In genomic region chr17:21043296-21044232, GRCh38 we compare ENCODE assay signal across 1 cellular context.
A peak's percentile ranks its signal among the peaks of the same experiment; 100 is the strongest.
TF ChIP-seq lines count a peak whose summit lies in the region.

No MANE protein-coding gene starts in this region.

TF ChIP-seq in HEK293, 187 proteins besides CTCF, POLR2A, EP300 and RAD21 (continued from another document and continues in another):
- no peak; the same call in 1 of the 2 replicates for TF ChIP-seq ZNF221 (tag by site-specific recombination; IDR thresholded peaks at IDR 0.05; ENCODE audit: borderline replicate concordance)
- TF ChIP-seq ZBTB48 (tag by site-specific recombination; IDR thresholded peaks at IDR 0.05), result peak; percentile 33; the same call in 1 of the 2 replicates
- no peak for TF ChIP-seq ZNF23 (tag by site-specific recombination; IDR thresholded peaks at IDR 0.05; ENCODE audit: borderline replicate concordance)
- peak; percentile 94 for TF ChIP-seq IKZF3 (tag by site-specific recombination; IDR thresholded peaks at IDR 0.05)
- TF ChIP-seq PRDM2 (tag by site-specific recombination; IDR thresholded peaks at IDR 0.05; ENCODE audit: borderline replicate concordance), result no peak
- TF ChIP-seq ZNF37A (tag by site-specific recombination; IDR thresholded peaks at IDR 0.05), result no peak
- TF ChIP-seq ZNF580 (tag by site-specific recombination; IDR thresholded peaks at IDR 0.05), result no peak; the same call in none of the 2 replicates
- TF ChIP-seq ZFHX2 (tag by site-specific recombination; conservative IDR thresholded peaks at IDR 0.05), result peak; percentile 71
- TF ChIP-seq ZSCAN16 (tag by site-specific recombination; IDR thresholded peaks at IDR 0.05), result 0 out of 2 replicates have a peak, but pooled peaks have one; percentile 35
- TF ChIP-seq ZNF366 (tag by site-specific recombination; conservative IDR thresholded peaks at IDR 0.05), result no peak; the same call in 1 of the 2 replicates
- TF ChIP-seq ZIC2 (tag by site-specific recombination; IDR thresholded peaks at IDR 0.05), result peak; percentile 74
- no peak for TF ChIP-seq ZNF114 (tag by site-specific recombination; IDR thresholded peaks at IDR 0.05)
- TF ChIP-seq ZBTB7A (tag by site-specific recombination; IDR thresholded peaks at IDR 0.05; ENCODE audit: low read depth), result no peak; the same call in 1 of the 2 replicates
- TF ChIP-seq ZNF280D (tag by site-specific recombination; IDR thresholded peaks at IDR 0.05), result 0 out of 2 replicates have a peak, but pooled peaks have one; percentile 28
- TF ChIP-seq ZNF10 (tag by site-specific recombination; IDR thresholded peaks at IDR 0.05), result peak; percentile 44; the same call in 1 of the 2 replicates
- TF ChIP-seq KLF16 (tag by site-specific recombination; IDR thresholded peaks at IDR 0.05), result peak; percentile 79
- TF ChIP-seq TSHZ1 (tag by site-specific recombination; IDR thresholded peaks at IDR 0.05; ENCODE audit: borderline replicate concordance), result no peak
- TF ChIP-seq ZNF830 (tag by site-specific recombination; IDR thresholded peaks at IDR 0.05; ENCODE audit: low read depth), result no peak
- TF ChIP-seq ZNF341 (tag by site-specific recombination; IDR thresholded peaks at IDR 0.05; ENCODE audit: low read depth), result peak; percentile 66
- no peak for TF ChIP-seq SETDB1 (IDR thresholded peaks at IDR 0.05; ENCODE audit: insufficient read length, low read length)
- TF ChIP-seq ZSCAN5A (tag by site-specific recombination; IDR thresholded peaks at IDR 0.05), result 0 out of 2 replicates have a peak, but pooled peaks have one; percentile 39
- no peak for TF ChIP-seq ZNF138 (tag by site-specific recombination; IDR thresholded peaks at IDR 0.05; ENCODE audit: borderline replicate concordance)
- TF ChIP-seq ZNF639 (tag by site-specific recombination; IDR thresholded peaks at IDR 0.05), result 0 out of 2 replicates have a peak, but pooled peaks have one; percentile 44
- peak; percentile 85 for TF ChIP-seq YY1 (tag by site-specific recombination; IDR thresholded peaks at IDR 0.05)
- TF ChIP-seq ZNF544 (tag by site-specific recombination; IDR thresholded peaks at IDR 0.05), result no peak
- no peak for TF ChIP-seq ZNF791 (tag by site-specific recombination; IDR thresholded peaks at IDR 0.05)
- TF ChIP-seq KLF17 (tag by site-specific recombination; IDR thresholded peaks at IDR 0.05), result peak; percentile 81; the same call in 1 of the 2 replicates
- TF ChIP-seq OVOL3 (tag by site-specific recombination; IDR thresholded peaks at IDR 0.05), result no peak
- TF ChIP-seq ZNF660 (tag by site-specific recombination; IDR thresholded peaks at IDR 0.05), result peak; percentile 95
- no peak for TF ChIP-seq ZNF214 (tag by site-specific recombination; IDR thresholded peaks at IDR 0.05; ENCODE audit: borderline replicate concordance)
- peak; percentile 55; the same call in 1 of the 2 replicates for TF ChIP-seq KLF7 (tag by site-specific recombination; IDR thresholded peaks at IDR 0.05; ENCODE audit: borderline replicate concordance)
- TF ChIP-seq ZNF148 (tag by site-specific recombination; IDR thresholded peaks at IDR 0.05; ENCODE audit: borderline replicate concordance), result no peak
- no peak for TF ChIP-seq ELK4 (IDR thresholded peaks at IDR 0.05; ENCODE audit: borderline replicate concordance, low read depth, low read length)
- peak; percentile 94 for TF ChIP-seq ZNF2 (tag by site-specific recombination; IDR thresholded peaks at IDR 0.05)
- no peak for TF ChIP-seq ZNF157 (tag by site-specific recombination; IDR thresholded peaks at IDR 0.05)
- peak; percentile 90 for TF ChIP-seq ZNF335 (tag by site-specific recombination; conservative IDR thresholded peaks at IDR 0.05)
- no peak for TF ChIP-seq ZNF776 (tag by site-specific recombination; IDR thresholded peaks at IDR 0.05; ENCODE audit: borderline replicate concordance)
- no peak for TF ChIP-seq ZNF311 (tag by site-specific recombination; IDR thresholded peaks at IDR 0.05; ENCODE audit: borderline replicate concordance)
- no peak for TF ChIP-seq ZNF426 (tag by site-specific recombination; IDR thresholded peaks at IDR 0.05)
